11 cellular contexts compared by ENCODE assay signal in genomic region chr7:78151229-78151628, GRCh38.
A peak's percentile ranks its signal among the peaks of the same experiment; 100 is the strongest.
DNase-seq lines count a peak whose midpoint lies in the region; ATAC-seq and TF ChIP-seq lines count a peak whose summit lies in the region.
"Had no signal": no experiment of that assay in that cellular context is flagged by ENCODE, and none has a peak within 500 bp of the region (broad histone marks: within the 10 kb centered on the region; RNA-seq: fewer than 3 reads in every experiment).

No MANE protein-coding gene starts in this region.

- no peaks in the 10 kb centered on the region for H3K36me3 ChIP-seq in fibroblast of lung (ENCODE audit: control insufficient read depth, insufficient read depth, low read length)

- H3K27me3 ChIP-seq in fibroblast of lung (ENCODE audit: control insufficient read depth, insufficient read depth, low read length), result no peaks in the 10 kb centered on the region

- no peak overlapping the region for H3K27ac ChIP-seq in fibroblast of lung (ENCODE audit: insufficient read depth, low read length)

- H3K4me2 ChIP-seq in fibroblast of lung (ENCODE audit: extremely low read depth, insufficient read depth, low read length), result no peak overlapping the region

- H3K9ac ChIP-seq in fibroblast of lung (ENCODE audit: insufficient read depth, low read length), result no peak overlapping the region

- peak; percentile 50 for DNase-seq in GM03348 (ENCODE audit: low spot score)
- peak; percentile 23 for DNase-seq in NCI-H2227 (lab: John Stamatoyannopoulos, UW; ENCODE audit: unreplicated experiment)
- peak; percentile 92 to 96 for DNase-seq in fibroblast of lung (ENCODE audit: low read depth in 2 of 2)
- DNase-seq in skeletal muscle cell (ENCODE audit: low read depth), result peak; percentile 85
- no peak for DNase-seq in RPMI8226
- DNase-seq in NCI-H1436 treated with DMSO at 0.1 percent for 48 hours (lab: John Stamatoyannopoulos, UW), result no peak
- DNase-seq in stimulated activated CD4-positive, alpha-beta T cell treated with anti-CD3 and anti-CD28 coated beads, Interleukin-12 subunit alpha, Interleukin-12 subunit beta, amount 100 ng/mL, for 4 hours, result no peak
- DNase-seq: naive thymus-derived CD8-positive, alpha-beta T cell; NCI-H187; stimulated activated naive CD4-positive, alpha-beta T cell treated with Interleukin-2 at 50 U/mL for 16 hours had no signal

- TF ChIP-seq CTCF in fibroblast of lung (conservative IDR thresholded peaks at IDR 0.05 in 1 of 2, IDR thresholded peaks at IDR 0.05 in 1 of 2; ENCODE audit: low read depth in 1 of 2, low read length in 2 of 2), result no peak

- peaks cover 15% of the 10 kb centered on the region for H3K4me1 ChIP-seq in fibroblast of lung (ENCODE audit: control insufficient read depth, extremely low read depth, insufficient read depth, low read length)

- no peaks in the 10 kb centered on the region for H4K20me1 ChIP-seq in fibroblast of lung (ENCODE audit: control insufficient read depth, extremely low read depth, insufficient read depth, low read length)

- H3K4me3 ChIP-seq in fibroblast of lung (replicated peaks in 1 of 4; ENCODE audit: control extremely low read depth in 1 of 4, insufficient read depth in 1 of 4, low read depth in 3 of 4, low read length in 4 of 4) (no peak overlapping the region), skeletal muscle cell (ENCODE audit: low read depth, low read length) (no peak overlapping the region)

- H2AFZ ChIP-seq in fibroblast of lung (ENCODE audit: low read length), result no peak overlapping the region

- no peaks in the 10 kb centered on the region for H3K79me2 ChIP-seq in fibroblast of lung (ENCODE audit: control insufficient read depth, insufficient read depth, low read length)

- ATAC-seq in GM19023 (IDR thresholded peaks at IDR 0.05; ENCODE audit: unreplicated experiment), result no peak
- ATAC-seq: naive thymus-derived CD8-positive, alpha-beta T cell had no signal

- no peaks in the 10 kb centered on the region for H3K9me3 ChIP-seq in fibroblast of lung (ENCODE audit: control insufficient read depth, insufficient read depth, low read depth, low read length)

Comparison
In these comparisons a context has a peak if more than half of its experiments do, and no peak if none do; other contexts are left out.
1. DNase-seq: peak in GM03348 (single experiment), NCI-H2227 (single experiment), fibroblast of lung (2 of 2) and skeletal muscle cell (single experiment); none in RPMI8226 (single experiment), NCI-H1436 treated with DMSO at 0.1 percent for 48 hours (single experiment) and stimulated activated CD4-positive, alpha-beta T cell treated with anti-CD3 and anti-CD28 coated beads, Interleukin-12 subunit alpha, Interleukin-12 subunit beta, amount 100 ng/mL, for 4 hours (single experiment).